ENCODE assay signal across 1 cellular context in the genomic region with DNA sequence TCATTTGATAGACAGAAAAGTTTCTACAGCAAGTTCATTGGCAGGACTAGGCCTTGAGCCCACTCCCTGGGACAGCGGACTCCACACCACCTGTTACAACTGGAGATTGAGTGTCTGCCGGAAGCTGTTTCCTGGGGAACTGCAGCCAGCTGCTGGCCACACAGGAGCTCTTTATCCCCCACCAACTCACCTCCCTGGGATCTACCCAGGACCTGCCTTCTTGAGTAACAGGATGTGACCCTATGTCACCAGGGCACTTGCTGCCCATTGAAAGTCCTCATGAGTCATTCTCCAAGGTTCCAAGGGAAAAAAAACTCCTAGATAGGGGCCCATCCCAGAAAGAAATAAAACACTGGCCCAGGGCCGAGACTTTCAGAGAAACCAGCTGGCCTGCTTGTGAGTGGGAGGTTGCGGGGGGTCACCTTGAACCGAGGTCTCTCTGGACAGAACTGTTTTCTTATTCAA.
TF ChIP-seq lines count a peak whose summit lies in the region.

No MANE protein-coding gene starts in this region.

TF ChIP-seq in HepG2, 621 proteins besides CTCF, POLR2A, EP300 and RAD21 (continued from another document and continues in another):
- TF ChIP-seq ZBTB46 (CRISPR knock-in tag; IDR thresholded peaks at IDR 0.05; ENCODE audit: borderline replicate concordance) (no peak), ZFX (CRISPR knock-in tag; IDR thresholded peaks at IDR 0.05; ENCODE audit: low read depth) (peak; percentile 92), KDM5A (IDR thresholded peaks at IDR 0.05; ENCODE audit: borderline replicate concordance, low read length) (no peak), NFRKB (IDR thresholded peaks at IDR 0.05) (no peak), EZH2 (conservative IDR thresholded peaks at IDR 0.05; ENCODE audit: low read depth, low read length) (no peak), ZNF816 (CRISPR knock-in tag; IDR thresholded peaks at IDR 0.05; ENCODE audit: borderline replicate concordance) (no peak), ZNF274 (CRISPR knock-in tag; IDR thresholded peaks at IDR 0.05) (no peak), PLSCR1 (CRISPR knock-in tag; IDR thresholded peaks at IDR 0.05; ENCODE audit: borderline replicate concordance) (no peak), ZNF362 (CRISPR knock-in tag; IDR thresholded peaks at IDR 0.05; ENCODE audit: borderline replicate concordance) (peak; percentile 90), HOXA3 (CRISPR knock-in tag; IDR thresholded peaks at IDR 0.05) (peak; percentile 81), ZFP36 (IDR thresholded peaks at IDR 0.05; ENCODE audit: borderline replicate concordance, low read depth, low read length, partially characterized antibody) (no peak), HOXA5 (CRISPR knock-in tag; IDR thresholded peaks at IDR 0.05) (peak; percentile 22; the same call in 1 of the 2 replicates), ZNF883 (CRISPR knock-in tag; IDR thresholded peaks at IDR 0.05; ENCODE audit: not compliant biosample characterization) (no peak), CSRNP2 (CRISPR knock-in tag; conservative IDR thresholded peaks at IDR 0.05; ENCODE audit: low read depth) (no peak), NFIC (IDR thresholded peaks at IDR 0.05; ENCODE audit: low read length) (peak; percentile 73), KMT2B (CRISPR knock-in tag; IDR thresholded peaks at IDR 0.05) (no peak), ZNF607 (CRISPR knock-in tag; IDR thresholded peaks at IDR 0.05; ENCODE audit: borderline replicate concordance) (no peak), FOXP1 (IDR thresholded peaks at IDR 0.05) (no peak), FOXP1 (CRISPR knock-in tag; IDR thresholded peaks at IDR 0.05) (no peak; the same call in none of the 2 replicates), JUN (CRISPR knock-in tag; IDR thresholded peaks at IDR 0.05) (peak; percentile 59; the same call in 1 of the 2 replicates), SIN3B (IDR thresholded peaks at IDR 0.05; ENCODE audit: low read length) (no peak), ZBTB3 (CRISPR knock-in tag; IDR thresholded peaks at IDR 0.05; ENCODE audit: borderline replicate concordance, low read depth) (no peak), U2AF2 (IDR thresholded peaks at IDR 0.05; ENCODE audit: low read depth, low read length) (no peak), TRAFD1 (CRISPR knock-in tag; IDR thresholded peaks at IDR 0.05; ENCODE audit: borderline replicate concordance) (no peak), PAF1 (CRISPR knock-in tag; IDR thresholded peaks at IDR 0.05) (no peak), CEBPB (IDR thresholded peaks at IDR 0.05; ENCODE audit: borderline replicate concordance, low read depth, low read length) (peak; percentile 76; the same call in 1 of the 2 replicates), TCF7L2 (IDR thresholded peaks at IDR 0.05; ENCODE audit: low read depth, low read length) (no peak), MBNL3 (CRISPR knock-in tag; conservative IDR thresholded peaks at IDR 0.05) (no peak), ZNF749 (CRISPR knock-in tag; IDR thresholded peaks at IDR 0.05; ENCODE audit: borderline replicate concordance) (no peak), NCOA5 (CRISPR knock-in tag; IDR thresholded peaks at IDR 0.05) (no peak), ZMYM3 (CRISPR knock-in tag; IDR thresholded peaks at IDR 0.05) (peak; percentile 90), SIX1 (CRISPR knock-in tag; IDR thresholded peaks at IDR 0.05; ENCODE audit: borderline replicate concordance) (peak; percentile 62; the same call in 1 of the 2 replicates), BATF2 (CRISPR knock-in tag; IDR thresholded peaks at IDR 0.05) (no peak), SMC3 (IDR thresholded peaks at IDR 0.05; ENCODE audit: low read length) (peak; percentile 40; the same call in 1 of the 2 replicates), ZNF605 (CRISPR knock-in tag; IDR thresholded peaks at IDR 0.05) (peak; percentile 63), BCL6 (CRISPR knock-in tag; IDR thresholded peaks at IDR 0.05) (peak; percentile 57; the same call in 1 of the 2 replicates), ZNF431 (CRISPR knock-in tag; IDR thresholded peaks at IDR 0.05; ENCODE audit: borderline replicate concordance, low read depth) (0 out of 2 replicates have a peak, but pooled peaks have one; percentile 15), ZNF44 (CRISPR knock-in tag; IDR thresholded peaks at IDR 0.05) (no peak; the same call in 1 of the 2 replicates), POLR2AphosphoS5 (IDR thresholded peaks at IDR 0.05; ENCODE audit: low read depth, low read length) (no peak), ZMAT3 (CRISPR knock-in tag; conservative IDR thresholded peaks at IDR 0.05) (no peak)
- TF ChIP-seq, protein P1, sequence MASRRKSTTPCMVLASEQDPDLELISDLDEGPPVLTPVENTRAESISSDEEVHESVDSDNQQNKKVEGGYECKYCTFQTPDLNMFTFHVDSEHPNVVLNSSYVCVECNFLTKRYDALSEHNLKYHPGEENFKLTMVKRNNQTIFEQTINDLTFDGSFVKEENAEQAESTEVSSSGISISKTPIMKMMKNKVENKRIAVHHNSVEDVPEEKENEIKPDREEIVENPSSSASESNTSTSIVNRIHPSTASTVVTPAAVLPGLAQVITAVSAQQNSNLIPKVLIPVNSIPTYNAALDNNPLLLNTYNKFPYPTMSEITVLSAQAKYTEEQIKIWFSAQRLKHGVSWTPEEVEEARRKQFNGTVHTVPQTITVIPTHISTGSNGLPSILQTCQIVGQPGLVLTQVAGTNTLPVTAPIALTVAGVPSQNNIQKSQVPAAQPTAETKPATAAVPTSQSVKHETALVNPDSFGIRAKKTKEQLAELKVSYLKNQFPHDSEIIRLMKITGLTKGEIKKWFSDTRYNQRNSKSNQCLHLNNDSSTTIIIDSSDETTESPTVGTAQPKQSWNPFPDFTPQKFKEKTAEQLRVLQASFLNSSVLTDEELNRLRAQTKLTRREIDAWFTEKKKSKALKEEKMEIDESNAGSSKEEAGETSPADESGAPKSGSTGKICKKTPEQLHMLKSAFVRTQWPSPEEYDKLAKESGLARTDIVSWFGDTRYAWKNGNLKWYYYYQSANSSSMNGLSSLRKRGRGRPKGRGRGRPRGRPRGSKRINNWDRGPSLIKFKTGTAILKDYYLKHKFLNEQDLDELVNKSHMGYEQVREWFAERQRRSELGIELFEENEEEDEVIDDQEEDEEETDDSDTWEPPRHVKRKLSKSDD (CRISPR knock-in tag; IDR thresholded peaks at IDR 0.05; ENCODE audit: low read depth) = no peak
- TF ChIP-seq, protein P2, sequence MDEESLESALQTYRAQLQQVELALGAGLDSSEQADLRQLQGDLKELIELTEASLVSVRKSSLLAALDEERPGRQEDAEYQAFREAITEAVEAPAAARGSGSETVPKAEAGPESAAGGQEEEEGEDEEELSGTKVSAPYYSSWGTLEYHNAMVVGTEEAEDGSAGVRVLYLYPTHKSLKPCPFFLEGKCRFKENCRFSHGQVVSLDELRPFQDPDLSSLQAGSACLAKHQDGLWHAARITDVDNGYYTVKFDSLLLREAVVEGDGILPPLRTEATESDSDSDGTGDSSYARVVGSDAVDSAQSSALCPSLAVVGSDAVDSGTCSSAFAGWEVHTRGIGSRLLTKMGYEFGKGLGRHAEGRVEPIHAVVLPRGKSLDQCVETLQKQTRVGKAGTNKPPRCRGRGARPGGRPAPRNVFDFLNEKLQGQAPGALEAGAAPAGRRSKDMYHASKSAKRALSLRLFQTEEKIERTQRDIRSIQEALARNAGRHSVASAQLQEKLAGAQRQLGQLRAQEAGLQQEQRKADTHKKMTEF (CRISPR knock-in tag; IDR thresholded peaks at IDR 0.05) = peak; percentile 70
- TF ChIP-seq, protein P3, sequence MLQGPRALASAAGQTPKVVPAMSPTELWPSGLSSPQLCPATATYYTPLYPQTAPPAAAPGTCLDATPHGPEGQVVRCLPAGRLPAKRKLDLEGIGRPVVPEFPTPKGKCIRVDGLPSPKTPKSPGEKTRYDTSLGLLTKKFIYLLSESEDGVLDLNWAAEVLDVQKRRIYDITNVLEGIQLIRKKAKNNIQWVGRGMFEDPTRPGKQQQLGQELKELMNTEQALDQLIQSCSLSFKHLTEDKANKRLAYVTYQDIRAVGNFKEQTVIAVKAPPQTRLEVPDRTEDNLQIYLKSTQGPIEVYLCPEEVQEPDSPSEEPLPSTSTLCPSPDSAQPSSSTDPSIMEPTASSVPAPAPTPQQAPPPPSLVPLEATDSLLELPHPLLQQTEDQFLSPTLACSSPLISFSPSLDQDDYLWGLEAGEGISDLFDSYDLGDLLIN (CRISPR knock-in tag; IDR thresholded peaks at IDR 0.05; ENCODE audit: borderline replicate concordance) = no peak
- TF ChIP-seq, protein P4, sequence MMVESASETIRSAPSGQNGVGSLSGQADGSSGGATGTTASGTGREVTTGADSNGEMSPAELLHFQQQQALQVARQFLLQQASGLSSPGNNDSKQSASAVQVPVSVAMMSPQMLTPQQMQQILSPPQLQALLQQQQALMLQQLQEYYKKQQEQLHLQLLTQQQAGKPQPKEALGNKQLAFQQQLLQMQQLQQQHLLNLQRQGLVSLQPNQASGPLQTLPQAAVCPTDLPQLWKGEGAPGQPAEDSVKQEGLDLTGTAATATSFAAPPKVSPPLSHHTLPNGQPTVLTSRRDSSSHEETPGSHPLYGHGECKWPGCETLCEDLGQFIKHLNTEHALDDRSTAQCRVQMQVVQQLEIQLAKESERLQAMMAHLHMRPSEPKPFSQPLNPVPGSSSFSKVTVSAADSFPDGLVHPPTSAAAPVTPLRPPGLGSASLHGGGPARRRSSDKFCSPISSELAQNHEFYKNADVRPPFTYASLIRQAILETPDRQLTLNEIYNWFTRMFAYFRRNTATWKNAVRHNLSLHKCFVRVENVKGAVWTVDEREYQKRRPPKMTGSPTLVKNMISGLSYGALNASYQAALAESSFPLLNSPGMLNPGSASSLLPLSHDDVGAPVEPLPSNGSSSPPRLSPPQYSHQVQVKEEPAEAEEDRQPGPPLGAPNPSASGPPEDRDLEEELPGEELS (CRISPR knock-in tag; IDR thresholded peaks at IDR 0.05) = peak; percentile 58
